18 cellular contexts compared by ENCODE assay signal in genomic region chr10:133008736-133009135, GRCh38.
"Had no signal": no experiment of that assay in that cellular context is flagged by ENCODE, and none has a peak within 500 bp of the region (broad histone marks: within the 10 kb centered on the region; RNA-seq: fewer than 3 reads in every experiment).

No MANE protein-coding gene starts in this region.

- H3K27me3 ChIP-seq: cardiac muscle cell, right atrium auricular region had no signal

- H3K4me3 Mint-ChIP-seq: activated CD4-positive, alpha-beta T cell treated with anti-CD3 and anti-CD28 coated beads for 36 hours; activated naive CD8-positive, alpha-beta T cell treated with anti-CD3 and anti-CD28 coated beads for 36 hours; effector memory CD8-positive, alpha-beta T cell; memory B cell; nephron; stimulated activated naive CD8-positive, alpha-beta T cell treated with anti-CD3 and anti-CD28 coated beads, Interleukin-15, Interleukin-2, amounts not matched to agents 100 ng/mL and 50 ng/mL, for 24 hours; T-cell; WTC11 had no signal

- H3K9me3 Mint-ChIP-seq: activated naive CD8-positive, alpha-beta T cell treated with anti-CD3 and anti-CD28 coated beads for 36 hours; effector memory CD8-positive, alpha-beta T cell; memory B cell; nephron; stimulated activated naive CD8-positive, alpha-beta T cell treated with anti-CD3 and anti-CD28 coated beads, Interleukin-15, Interleukin-2, amounts not matched to agents 100 ng/mL and 50 ng/mL, for 24 hours; T-cell; WTC11 had no signal

- H3K4me1 Mint-ChIP-seq: activated naive CD8-positive, alpha-beta T cell treated with anti-CD3 and anti-CD28 coated beads for 36 hours; nephron; T-cell; WTC11 had no signal

- ATAC-seq: activated CD4-positive, alpha-beta T cell treated with anti-CD3 and anti-CD28 coated beads for 36 hours; SK-N-SH treated with all-trans-retinoic acid at 6 μM for 48 hours; T-cell; WTC11 had no signal

- H3K27ac Mint-ChIP-seq: activated CD4-positive, alpha-beta T cell treated with anti-CD3 and anti-CD28 coated beads for 36 hours; activated naive CD8-positive, alpha-beta T cell treated with anti-CD3 and anti-CD28 coated beads for 36 hours; effector memory CD8-positive, alpha-beta T cell; memory B cell; progenitor cell of endocrine pancreas; stimulated activated naive CD8-positive, alpha-beta T cell treated with anti-CD3 and anti-CD28 coated beads, Interleukin-15, Interleukin-2, amounts not matched to agents 100 ng/mL and 50 ng/mL, for 24 hours; T-cell; WTC11 had no signal

- H3K9me3 ChIP-seq: right atrium auricular region had no signal

- H3K36me3 ChIP-seq: cardiac muscle cell, right atrium auricular region had no signal

- DNase-seq: activated CD4-positive, alpha-beta T cell treated with anti-CD3 and anti-CD28 coated beads for 36 hours; activated CD4-positive, alpha-beta T cell treated with anti-CD3 and anti-CD28 coated beads, Interleukin-2, amount 50 U/mL, for 48 hours; activated gamma-delta T cell treated with Interleukin-2 at 50 U/mL for 16 hours; activated naive CD8-positive, alpha-beta T cell treated with anti-CD3 and anti-CD28 coated beads for 36 hours; amniotic stem cell; effector memory CD8-positive, alpha-beta T cell; foreskin fibroblast; glutamatergic neuron; stimulated activated CD4-positive, alpha-beta T cell treated with anti-CD3 and anti-CD28 coated beads, Interleukin-2, amount 100 ng/mL, for 48 hours had no signal

- H3K4me3 ChIP-seq: cardiac muscle cell had no signal

- H3K36me3 Mint-ChIP-seq: activated naive CD8-positive, alpha-beta T cell treated with anti-CD3 and anti-CD28 coated beads for 36 hours; memory B cell; T-cell; WTC11 had no signal

- H3K27ac ChIP-seq: cardiac muscle cell had no signal
